ENCODE assay signal across 16 cellular contexts in the genomic region with DNA sequence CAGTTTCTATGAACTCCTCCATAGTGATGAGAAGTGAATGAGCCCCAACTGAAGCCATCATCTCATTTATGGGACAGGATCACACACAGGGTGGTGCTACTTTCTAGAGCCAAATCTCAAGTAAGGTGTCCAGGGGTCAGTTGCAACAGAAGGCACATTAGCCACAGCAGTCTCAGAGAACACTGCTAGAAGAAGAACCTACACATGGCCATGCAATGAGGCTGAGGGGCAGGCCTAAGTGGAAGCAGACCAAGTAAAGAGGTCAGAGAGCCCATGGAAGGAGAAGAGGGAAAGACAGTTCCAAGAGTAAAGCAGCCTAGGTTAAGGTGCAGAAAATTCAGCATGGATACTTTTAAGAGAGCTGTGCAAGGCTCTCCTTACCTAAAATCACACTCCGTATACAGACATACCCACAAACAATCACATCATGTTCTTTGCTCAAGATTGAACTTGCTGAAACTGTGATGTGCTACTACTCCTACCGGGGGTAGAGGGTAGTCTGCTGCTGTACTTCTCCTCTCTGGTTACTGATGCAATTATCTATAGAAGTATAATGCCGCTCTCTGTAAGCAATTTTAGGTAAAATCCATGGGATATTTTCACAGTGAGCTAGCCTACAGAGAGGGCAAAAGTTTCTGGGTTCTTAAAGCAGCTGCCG. TPM values are rescaled to one million over a fixed set of nuclear protein-coding genes. Genes with fewer than 3 reads are reported as not detected.
DNase-seq lines count a peak whose midpoint lies in the region; ATAC-seq and TF ChIP-seq lines count a peak whose summit lies in the region.
"Had no signal": no experiment of that assay in that cellular context is flagged by ENCODE, and none has a peak within 500 bp of the region (broad histone marks: within the 10 kb centered on the region; RNA-seq: fewer than 3 reads in every experiment).

No MANE protein-coding gene starts in this region.

- no peaks in the 10 kb centered on the region for H3K9me3 ChIP-seq in ascending aorta
- H3K9me3 ChIP-seq in muscle layer of duodenum (ENCODE audit: control insufficient read depth in 1 of 2, low read length in 2 of 2), result no peaks in the 10 kb centered on the region

- H3K27ac ChIP-seq in ascending aorta, result no peak overlapping the region
- no peak overlapping the region for H3K27ac ChIP-seq in muscle layer of duodenum (ENCODE audit: low read length)
- peak overlapping the region; percentile 18 for H3K27ac ChIP-seq in substantia nigra (ENCODE audit: low read depth, low read length, poor library complexity, severe bottlenecking)

- DNase-seq in ascending aorta (ENCODE audit: low spot score in 2 of 2) (no peak), fibroblast of the aortic adventitia (ENCODE audit: low read depth) (peak; percentile 29), substantia nigra (lab: John Stamatoyannopoulos, UW) (peak in 1 of 49 donors; percentile 30), iPS-NIHi7 (ENCODE audit: extremely low spot score) (no peak)
- no peak for DNase-seq in activated CD4-positive, alpha-beta T cell treated with anti-CD3 and anti-CD28 coated beads, Interleukin-2, amount 50 U/mL, for 1 hour
- DNase-seq in activated CD4-positive, alpha-beta T cell treated with anti-CD3 and anti-CD28 coated beads, Interleukin-2, amount 10 ng/mL, durations not matched to agents 24 days and 14 days, result no peak
- DNase-seq: activated CD4-positive, alpha-beta T cell treated with anti-CD3 and anti-CD28 coated beads, Interleukin-2, amount 10 ng/mL, durations not matched to agents 7 days and 5 days; activated naive CD4-positive, alpha-beta T cell treated with anti-CD3 and anti-CD28 coated beads, Interleukin-2, amount 10 ng/mL, durations not matched to agents 7 days and 5 days; EL; MM.1S; NCI-H2029 treated with DMSO at 0.1 percent for 48 hours; NCI-H69; PC-3 had no signal

- no peaks in the 10 kb centered on the region for H3K27me3 Mint-ChIP-seq in activated CD4-positive, alpha-beta T cell treated with anti-CD3 and anti-CD28 coated beads, Interleukin-2, amount 10 ng/mL, durations not matched to agents 24 days and 14 days
- H3K27me3 Mint-ChIP-seq: activated naive CD4-positive, alpha-beta T cell treated with anti-CD3 and anti-CD28 coated beads, Interleukin-2, amount 10 ng/mL, durations not matched to agents 7 days and 5 days had no signal

- no peak for ATAC-seq in GM19463 (IDR thresholded peaks at IDR 0.05; ENCODE audit: unreplicated experiment)

- H3K27ac Mint-ChIP-seq in activated CD4-positive, alpha-beta T cell treated with anti-CD3 and anti-CD28 coated beads, Interleukin-2, amount 10 ng/mL, durations not matched to agents 24 days and 14 days, result no peak overlapping the region
- H3K27ac Mint-ChIP-seq: activated CD4-positive, alpha-beta T cell treated with anti-CD3 and anti-CD28 coated beads, Interleukin-2, amount 10 ng/mL, durations not matched to agents 7 days and 5 days; activated naive CD4-positive, alpha-beta T cell treated with anti-CD3 and anti-CD28 coated beads, Interleukin-2, amount 10 ng/mL, durations not matched to agents 7 days and 5 days had no signal

- H3K4me3 ChIP-seq in ascending aorta (peak overlapping the region; percentile 31 to 32), fibroblast of the aortic adventitia (ENCODE audit: low read depth, low read length) (peak overlapping the region; percentile 58), muscle layer of duodenum (ENCODE audit: low read depth in 1 of 2, low read length in 2 of 2) (peak overlapping the region; percentile 41 to 55)
- H3K4me3 ChIP-seq: SK-N-MC had no signal

- H3K27me3 ChIP-seq in ascending aorta (no peaks in the 10 kb centered on the region), muscle layer of duodenum (ENCODE audit: low read depth, low read length) (no peaks in the 10 kb centered on the region)

- no peaks in the 10 kb centered on the region for H3K9me3 Mint-ChIP-seq in activated CD4-positive, alpha-beta T cell treated with anti-CD3 and anti-CD28 coated beads, Interleukin-2, amount 10 ng/mL, durations not matched to agents 24 days and 14 days
- H3K9me3 Mint-ChIP-seq: activated CD4-positive, alpha-beta T cell treated with anti-CD3 and anti-CD28 coated beads, Interleukin-2, amount 10 ng/mL, durations not matched to agents 7 days and 5 days; activated naive CD4-positive, alpha-beta T cell treated with anti-CD3 and anti-CD28 coated beads, Interleukin-2, amount 10 ng/mL, durations not matched to agents 7 days and 5 days had no signal

- no peak overlapping the region for H3K4me3 Mint-ChIP-seq in activated CD4-positive, alpha-beta T cell treated with anti-CD3 and anti-CD28 coated beads, Interleukin-2, amount 10 ng/mL, durations not matched to agents 24 days and 14 days
- H3K4me3 Mint-ChIP-seq: activated CD4-positive, alpha-beta T cell treated with anti-CD3 and anti-CD28 coated beads, Interleukin-2, amount 10 ng/mL, durations not matched to agents 7 days and 5 days; activated naive CD4-positive, alpha-beta T cell treated with anti-CD3 and anti-CD28 coated beads, Interleukin-2, amount 10 ng/mL, durations not matched to agents 7 days and 5 days had no signal

- H3K4me1 Mint-ChIP-seq in activated CD4-positive, alpha-beta T cell treated with anti-CD3 and anti-CD28 coated beads, Interleukin-2, amount 10 ng/mL, durations not matched to agents 24 days and 14 days, result no peaks in the 10 kb centered on the region
- H3K4me1 Mint-ChIP-seq: activated CD4-positive, alpha-beta T cell treated with anti-CD3 and anti-CD28 coated beads, Interleukin-2, amount 10 ng/mL, durations not matched to agents 7 days and 5 days; activated naive CD4-positive, alpha-beta T cell treated with anti-CD3 and anti-CD28 coated beads, Interleukin-2, amount 10 ng/mL, durations not matched to agents 7 days and 5 days had no signal

- no peaks in the 10 kb centered on the region for H3K36me3 Mint-ChIP-seq in activated CD4-positive, alpha-beta T cell treated with anti-CD3 and anti-CD28 coated beads, Interleukin-2, amount 10 ng/mL, durations not matched to agents 24 days and 14 days (ENCODE audit: low read depth)
- H3K36me3 Mint-ChIP-seq: activated naive CD4-positive, alpha-beta T cell treated with anti-CD3 and anti-CD28 coated beads, Interleukin-2, amount 10 ng/mL, durations not matched to agents 7 days and 5 days had no signal

- no peak for TF ChIP-seq CTCF in ascending aorta (IDR thresholded peaks at IDR 0.05)
- peak; percentile 22 for TF ChIP-seq CTCF in fibroblast of the aortic adventitia (IDR thresholded peaks at IDR 0.05; ENCODE audit: insufficient read depth, low read length)

- H3K36me3 ChIP-seq in ascending aorta (no peaks in the 10 kb centered on the region), muscle layer of duodenum (ENCODE audit: control insufficient read depth in 1 of 2, insufficient read depth in 2 of 2, low read length in 2 of 2) (no peaks in the 10 kb centered on the region)

- H3K4me1 ChIP-seq in ascending aorta (no peaks in the 10 kb centered on the region), muscle layer of duodenum (ENCODE audit: control insufficient read depth in 1 of 2, insufficient read depth in 2 of 2, low read length in 2 of 2) (no peaks in the 10 kb centered on the region)

- intact Hi-C loops in ascending aorta (cut with DNase I), result no loop called here
- intact Hi-C loops in activated CD4-positive, alpha-beta T cell treated with anti-CD3 and anti-CD28 coated beads, Interleukin-2, amount 10 ng/mL, durations not matched to agents 24 days and 14 days (cut with micrococcal nuclease), result no loop called here

RNA-seq across cellular contexts. Expression of a gene that starts 1.7 kb away (rescaled TPM):
- 69.6 TPM for total RNA-seq in ascending aorta
- total RNA-seq in fibroblast of the aortic adventitia (ENCODE audit: low replicate concordance), result 93.5 and 231 TPM in 2 replicates
- not detected in 2 replicates for total RNA-seq in activated CD4-positive, alpha-beta T cell treated with anti-CD3 and anti-CD28 coated beads, Interleukin-2, amount 10 ng/mL, durations not matched to agents 24 days and 14 days
- total RNA-seq: activated CD4-positive, alpha-beta T cell treated with anti-CD3 and anti-CD28 coated beads, Interleukin-2, amount 10 ng/mL, durations not matched to agents 7 days and 5 days had no signal

Comparison
In these comparisons a context has a peak if more than half of its experiments do, and no peak if none do; other contexts are left out.
1. RNA of a gene that starts 1.7 kb away (total RNA-seq): 93.5 to 231 TPM in fibroblast of the aortic adventitia and 69.6 TPM in ascending aorta (single experiment); not detected in activated CD4-positive, alpha-beta T cell treated with anti-CD3 and anti-CD28 coated beads, Interleukin-2, amount 10 ng/mL, durations not matched to agents 24 days and 14 days; every median in the first group is over 10 times any median in the second.
2. Peak in every context shown above with its lines, with median percentiles within 50 percentile points of each other: H3K4me3 ChIP-seq.